In genomic region chr5:77030097-77031071, GRCh38 we compare ENCODE assay signal across 1 cellular context.
TF ChIP-seq lines count a peak whose summit lies in the region.

AGGF1 (plus strand) TSS chr5:77030404; CDS start chr5:77030767, 363 bp downstream.

TF ChIP-seq in HepG2, 621 proteins besides CTCF, POLR2A, EP300 and RAD21 (continued from another document):
- no peak; the same call in 1 of the 2 replicates for TF ChIP-seq PRDM10 (CRISPR knock-in tag; IDR thresholded peaks at IDR 0.05; ENCODE audit: low read depth)
- TF ChIP-seq FLYWCH1 (CRISPR knock-in tag; IDR thresholded peaks at IDR 0.05): no peak
- TF ChIP-seq HMG20B (CRISPR knock-in tag; conservative IDR thresholded peaks at IDR 0.05): peak; percentile 18; the same call in 1 of the 2 replicates
- TF ChIP-seq NRL (CRISPR knock-in tag; IDR thresholded peaks at IDR 0.05; ENCODE audit: borderline replicate concordance): peak; percentile 90
- TF ChIP-seq DMTF1 (CRISPR knock-in tag; IDR thresholded peaks at IDR 0.05): no peak
- TF ChIP-seq ZNF124 (CRISPR knock-in tag; IDR thresholded peaks at IDR 0.05): peak; percentile 89; the same call in 1 of the 2 replicates
- TF ChIP-seq SNAPC4 (CRISPR knock-in tag; IDR thresholded peaks at IDR 0.05): no peak; the same call in 1 of the 2 replicates
- no peak; the same call in 1 of the 2 replicates for TF ChIP-seq ETV6 (CRISPR knock-in tag; conservative IDR thresholded peaks at IDR 0.05)
- peak; percentile 54; the same call in 1 of the 2 replicates for TF ChIP-seq ZBTB40 (IDR thresholded peaks at IDR 0.05)
- TF ChIP-seq ZBTB40 (CRISPR knock-in tag; IDR thresholded peaks at IDR 0.05): no peak; the same call in 1 of the 2 replicates
- peak; percentile 48; the same call in 1 of the 2 replicates for TF ChIP-seq JUND (CRISPR knock-in tag; IDR thresholded peaks at IDR 0.05)
- TF ChIP-seq ZNF136 (CRISPR knock-in tag; IDR thresholded peaks at IDR 0.05; ENCODE audit: low read depth): 0 out of 2 replicates have a peak, but pooled peaks have one; percentile 59
- TF ChIP-seq SRSF1 (optimal IDR thresholded peaks at IDR 0.05; ENCODE audit: low read depth, low read length): peak; percentile 46
- TF ChIP-seq ZNF329 (CRISPR knock-in tag; IDR thresholded peaks at IDR 0.05; ENCODE audit: low read depth): 0 out of 2 replicates have a peak, but pooled peaks have one; percentile 10
- TF ChIP-seq ZBTB7A (CRISPR knock-in tag; IDR thresholded peaks at IDR 0.05): peak; percentile 79; the same call in 1 of the 2 replicates
- no peak for TF ChIP-seq SMARCC2 (IDR thresholded peaks at IDR 0.05)
- TF ChIP-seq DPF2 (CRISPR knock-in tag; IDR thresholded peaks at IDR 0.05; ENCODE audit: borderline replicate concordance, low read depth): no peak
- peak; percentile 55; the same call in 1 of the 2 replicates for TF ChIP-seq ZNF841 (CRISPR knock-in tag; IDR thresholded peaks at IDR 0.05; ENCODE audit: borderline replicate concordance)
- TF ChIP-seq ZNF138 (CRISPR knock-in tag; IDR thresholded peaks at IDR 0.05; ENCODE audit: low read depth): 0 out of 2 replicates have a peak, but pooled peaks have one; percentile 4
- no peak; the same call in 1 of the 2 replicates for TF ChIP-seq SAFB2 (CRISPR knock-in tag; IDR thresholded peaks at IDR 0.05; ENCODE audit: borderline replicate concordance, low read depth)
- TF ChIP-seq ZNF879 (CRISPR knock-in tag; IDR thresholded peaks at IDR 0.05): 0 out of 2 replicates have a peak, but pooled peaks have one; percentile 55
- TF ChIP-seq ZNF12 (CRISPR knock-in tag; IDR thresholded peaks at IDR 0.05): peak; percentile 71; the same call in 1 of the 2 replicates
- TF ChIP-seq ZNF792 (CRISPR knock-in tag; IDR thresholded peaks at IDR 0.05): peak; percentile 62; the same call in 1 of the 2 replicates
